ENCODE assay signal across 8 cellular contexts in genomic region chr19:11374449-11375142, GRCh38. TPM values are rescaled to one million over a fixed set of nuclear protein-coding genes. Genes with fewer than 3 reads are reported as not detected.
DNase-seq lines count a peak whose midpoint lies in the region; ATAC-seq, FAIRE-seq and TF ChIP-seq lines count a peak whose summit lies in the region.

TSS of gene SWSAP1 (plus strand) at chr19:11374666. CDS start at chr19:11374681, 15 bp downstream.

- H4K8ac ChIP-seq in mesendoderm (ENCODE audit: low read depth, low read length), result no peak within 1 kb of the TSS

- no CpG with 5 or more reads among the region's 44 CpGs for WGBS in mesendoderm (ENCODE audit: extremely low coverage, insufficient coverage, low lambda C conversion rate)

- peaks cover 9% of the 10 kb centered on the region for H3K36me3 Mint-ChIP-seq in Caco-2 (ENCODE audit: insufficient read depth, unreplicated experiment)
- H3K36me3 Mint-ChIP-seq in activated CD8-positive, alpha-beta memory T cell treated with anti-CD3 and anti-CD28 coated beads, Interleukin-2, amount 10 ng/mL, durations not matched to agents 7 days and 5 days, result peaks cover 15% of the 10 kb centered on the region

- H3K23ac ChIP-seq in mesendoderm (ENCODE audit: low read length), result no peak within 1 kb of the TSS

- H3K79me2 ChIP-seq in mesendoderm (ENCODE audit: control insufficient read depth, insufficient read depth, low read length), result no peaks in the 10 kb centered on the region

- ATAC-seq in GM21381 (IDR thresholded peaks at IDR 0.05; ENCODE audit: unreplicated experiment), result peak; percentile 88
- peak; percentile 92 for ATAC-seq in activated CD8-positive, alpha-beta memory T cell treated with anti-CD3 and anti-CD28 coated beads, Interleukin-2, amount 10 ng/mL, durations not matched to agents 7 days and 5 days

- H3K4ac ChIP-seq in mesendoderm (ENCODE audit: low read depth, low read length), result peak within 1 kb of the TSS; percentile 93

- H2BK120ac ChIP-seq in mesendoderm (ENCODE audit: low read depth, low read length), result no peak within 1 kb of the TSS

- H2BK5ac ChIP-seq in mesendoderm (ENCODE audit: low read length), result peak within 1 kb of the TSS; percentile 47

- peak within 1 kb of the TSS; percentile 85 for H3K27ac ChIP-seq in mesendoderm (ENCODE audit: low read depth, low read length)

- peak within 1 kb of the TSS; percentile 65 for H3K4me2 ChIP-seq in mesendoderm (ENCODE audit: low read length)

- H3K9me3 Mint-ChIP-seq in Caco-2 (ENCODE audit: unreplicated experiment), result no peaks in the 10 kb centered on the region
- H3K9me3 Mint-ChIP-seq in activated CD8-positive, alpha-beta memory T cell treated with anti-CD3 and anti-CD28 coated beads, Interleukin-2, amount 10 ng/mL, durations not matched to agents 7 days and 5 days (ENCODE audit: low read depth), result no peaks in the 10 kb centered on the region

- no peak for TF ChIP-seq CTCF in Caco-2 (IDR thresholded peaks at IDR 0.05; ENCODE audit: insufficient read depth in 1 of 2, low read depth in 1 of 2, low read length in 1 of 2, severe bottlenecking in 1 of 2, unreplicated experiment in 1 of 2)

- peak; percentile 98 for FAIRE-seq in endometrium (lab: Jason Lieb, UNC)

- H3K27ac Mint-ChIP-seq in Caco-2 (ENCODE audit: unreplicated experiment), result peak within 1 kb of the TSS; percentile 8
- H3K27ac Mint-ChIP-seq in activated CD8-positive, alpha-beta memory T cell treated with anti-CD3 and anti-CD28 coated beads, Interleukin-2, amount 10 ng/mL, durations not matched to agents 7 days and 5 days, result no peak within 1 kb of the TSS

- POLR2A ChIA-PET in Caco-2 (lab: Charles Lee), result interaction anchor here (0.5 to 1.7 kb wide), 19 partner anchors 9 to 1775 kb away, joined by 3 to 19 read pairs (median 6); partner anchors contain the start of genes CCDC159, ECSIT, EPOR and IER2

- peak within 1 kb of the TSS; percentile 41 for H3K4me3 Mint-ChIP-seq in Caco-2 (ENCODE audit: unreplicated experiment)
- H3K4me3 Mint-ChIP-seq in activated CD8-positive, alpha-beta memory T cell treated with anti-CD3 and anti-CD28 coated beads, Interleukin-2, amount 10 ng/mL, durations not matched to agents 7 days and 5 days, result no peak within 1 kb of the TSS

- CTCF ChIA-PET in Caco-2 (lab: Charles Lee), result interaction anchor here (0.7 to 2.1 kb wide), 17 partner anchors 9 to 463 kb away, joined by 3 to 30 read pairs (median 4); partner anchors contain the start of genes EPOR, ODAD3, PRKCSH and RAB3D
- CTCF ChIA-PET in activated CD8-positive, alpha-beta memory T cell treated with anti-CD3 and anti-CD28 coated beads, Interleukin-2, amount 10 ng/mL, durations not matched to agents 7 days and 5 days (lab: Charles Lee), result interaction anchor here (0.6 to 4.7 kb wide), 19 partner anchors 8 to 1444 kb away, joined by 3 to 38 read pairs (median 3); partner anchors contain the start of genes CCDC159, ELOF1, ODAD3 and PRKCSH

- H3K4me1 Mint-ChIP-seq in Caco-2 (ENCODE audit: low read depth, unreplicated experiment), result no peaks in the 10 kb centered on the region
- H3K4me1 Mint-ChIP-seq in activated CD8-positive, alpha-beta memory T cell treated with anti-CD3 and anti-CD28 coated beads, Interleukin-2, amount 10 ng/mL, durations not matched to agents 7 days and 5 days, result peaks cover 29% of the 10 kb centered on the region

- H3K36me3 ChIP-seq in Caco-2 (ENCODE audit: control insufficient read depth, insufficient read depth, low read length), result no peaks in the 10 kb centered on the region
- H3K36me3 ChIP-seq in mesendoderm (ENCODE audit: control insufficient read depth, insufficient read depth, low read length), result no peaks in the 10 kb centered on the region

- no peak within 1 kb of the TSS for H2AK5ac ChIP-seq in mesendoderm (ENCODE audit: low read length)

- no peaks in the 10 kb centered on the region for H3K9me3 ChIP-seq in Caco-2

- H3K4me1 ChIP-seq in Caco-2 (peaks cover 10% of the 10 kb centered on the region; the same call in 1 of the 2 replicates), mesendoderm (ENCODE audit: control insufficient read depth, low read depth, low read length) (no peaks in the 10 kb centered on the region)

- peak within 1 kb of the TSS; percentile 92 for H3K18ac ChIP-seq in mesendoderm (ENCODE audit: low read length)

- peak within 1 kb of the TSS; percentile 82 for H3K9ac ChIP-seq in mesendoderm (ENCODE audit: low read length)

- H2BK15ac ChIP-seq in mesendoderm (replicated peaks; ENCODE audit: low read depth), result no peak within 1 kb of the TSS

- no peak within 1 kb of the TSS for H4K5ac ChIP-seq in mesendoderm (ENCODE audit: low read length)

- intact Hi-C loops in Caco-2 (cut with micrococcal nuclease; ENCODE audit: unreplicated experiment), result loop anchor here (2.0 kb wide), 2 partner anchors 28 to 82 kb away; partner anchors contain the start of genes CCDC159 and TMEM205

- H3K56ac ChIP-seq in mesendoderm (ENCODE audit: low read length), result peak within 1 kb of the TSS; percentile 92

- peak; percentile 97 to 98 for DNase-seq in Caco-2
- DNase-seq in HT1080 (ENCODE audit: low read depth), result peak; percentile 97
- DNase-seq in NOMO-1 (lab: John Stamatoyannopoulos, UW; ENCODE audit: unreplicated experiment in 2 of 2), result peak; percentile 99 to 100
- peak; percentile 99 for DNase-seq in activated CD8-positive, alpha-beta memory T cell treated with anti-CD3 and anti-CD28 coated beads, Interleukin-2, amount 10 ng/mL, durations not matched to agents 7 days and 5 days
- peak; percentile 100 for DNase-seq in mesendoderm
- peak; percentile 93 for DNase-seq in stimulated activated CD8-positive, alpha-beta memory T cell treated with anti-CD3 and anti-CD28 coated beads, Interleukin-12 subunit alpha, Interleukin-12 subunit beta, amount 100 ng/mL, for 4 hours (ENCODE audit: low read depth)

- H3K27me3 ChIP-seq in Caco-2 (replicated peaks; ENCODE audit: control insufficient read depth, insufficient read depth, low read length) (no peaks in the 10 kb centered on the region), mesendoderm (ENCODE audit: insufficient read depth, low read length, poor library complexity) (no peaks in the 10 kb centered on the region)

- BruUV-seq in Caco-2 (replicated peaks; lab: Mats Ljungman, UMichigan), result TSS peak; percentile 81

- H3K4me3 ChIP-seq in Caco-2 (ENCODE audit: low read depth, low read length), result peak within 1 kb of the TSS; percentile 85
- H3K4me3 ChIP-seq in mesendoderm (ENCODE audit: low read length), result peak within 1 kb of the TSS; percentile 53

- H3K79me1 ChIP-seq in mesendoderm (ENCODE audit: low read length), result no peaks in the 10 kb centered on the region

- H3K27me3 Mint-ChIP-seq in Caco-2 (ENCODE audit: insufficient read depth, unreplicated experiment), result no peaks in the 10 kb centered on the region
- no peaks in the 10 kb centered on the region for H3K27me3 Mint-ChIP-seq in activated CD8-positive, alpha-beta memory T cell treated with anti-CD3 and anti-CD28 coated beads, Interleukin-2, amount 10 ng/mL, durations not matched to agents 7 days and 5 days

RNA-seq across cellular contexts. Expression of gene SWSAP1, which starts in this region (rescaled TPM):
- 3.7 and 3.9 TPM in 2 replicates for total RNA-seq in Caco-2 (2022)
- total RNA-seq in HT1080 (2014; rRNA removed; shearing (Covaris generic)), result 1.3 and 1.8 TPM in 2 replicates
- 1.2 and 1.4 TPM in 2 replicates for polyA plus RNA-seq in HT1080 (2015; cell fraction: cytosol; rRNA removed)
- 0.88 and 1.0 TPM in 2 replicates for polyA plus RNA-seq in HT1080 (2015; cell fraction: nucleus; rRNA removed)
- 1 to 10 TPM; 2.6 to 3.9 TPM for total RNA-seq in activated CD8-positive, alpha-beta memory T cell treated with anti-CD3 and anti-CD28 coated beads, Interleukin-2, amount 10 ng/mL, durations not matched to agents 7 days and 5 days
- 6.2 TPM for polyA plus RNA-seq in mesendoderm (2013, experiment 1 of 2)
- polyA plus RNA-seq in mesendoderm (2013, experiment 2 of 2), result 6.6 TPM

Comparison
In these comparisons a context has a peak if more than half of its experiments do, and no peak if none do; other contexts are left out.
1. Peak in every context shown above with its lines: DNase-seq, ATAC-seq, H3K4me3 ChIP-seq and H3K27ac ChIP-seq.